8 cellular contexts compared by ENCODE assay signal in genomic region chr18:6396843-6397242, GRCh38. TPM values are rescaled to one million over a fixed set of nuclear protein-coding genes. Genes with fewer than 3 reads are reported as not detected.
"Had no signal": no experiment of that assay in that cellular context is flagged by ENCODE, and none has a peak within 500 bp of the region (broad histone marks: within the 10 kb centered on the region; RNA-seq: fewer than 3 reads in every experiment).

No MANE protein-coding gene starts in this region.

- ATAC-seq: GM23338, HCT116 had no signal

- FAIRE-seq: H1 had no signal

- H3K4me2 ChIP-seq: GM23338 had no signal

- H3K4me3 ChIP-seq: GM23338, HAP-1 had no signal

- H3K27ac ChIP-seq: HL-60 had no signal

- H3K9me3 ChIP-seq: HAP-1 had no signal

- H3K4me1 ChIP-seq: HAP-1 had no signal

- H3K36me3 ChIP-seq: HAP-1 had no signal

- H2AFZ ChIP-seq: GM23338 had no signal

- DNase-seq: H7, HFFc6, KG1 had no signal

RNA-seq across cellular contexts. Expression of gene L3MBTL4, which starts 17.9 kb away (rescaled TPM):
- total RNA-seq: HFFc6 had no signal
